Comparison of ENCODE assay signal across 24 cellular contexts in the genomic region with DNA sequence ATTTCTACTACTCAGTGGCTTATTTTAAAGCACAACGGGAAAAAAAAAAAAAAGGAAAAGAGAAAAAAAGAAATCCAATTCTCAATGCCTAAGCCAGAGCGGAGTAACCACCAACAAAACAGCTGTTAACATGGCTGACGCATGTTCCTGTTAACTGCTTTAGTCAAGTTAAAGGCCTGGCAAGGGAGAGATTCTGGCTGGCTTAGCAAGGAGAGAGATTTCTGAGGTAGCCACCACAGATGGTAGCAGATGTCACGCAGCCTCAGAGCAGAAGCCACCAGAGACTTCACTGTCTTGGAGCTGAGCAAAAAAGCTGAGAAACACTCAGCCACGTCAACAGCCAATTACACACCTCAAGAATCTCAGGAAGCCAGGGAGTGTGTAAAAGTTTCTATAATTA.
A peak's percentile ranks its signal among the peaks of the same experiment; 100 is the strongest.
DNase-seq lines count a peak whose midpoint lies in the region; TF ChIP-seq lines count a peak whose summit lies in the region.
"Had no signal": no experiment of that assay in that cellular context is flagged by ENCODE, and none has a peak within 500 bp of the region (broad histone marks: within the 10 kb centered on the region; RNA-seq: fewer than 3 reads in every experiment).

No MANE protein-coding gene starts in this region.

- no peaks in the 10 kb centered on the region for H3K36me3 ChIP-seq in BLaER1 treated with 17β-estradiol and CSF1 and Interleukin-3, amounts not matched to agents 10 nM and 100 nM
- H3K36me3 ChIP-seq in MG63 (no peaks in the 10 kb centered on the region), SJCRH30 (no peaks in the 10 kb centered on the region), sigmoid colon (no peaks in the 10 kb centered on the region)
- H3K36me3 ChIP-seq: tibial nerve had no signal

- H3K27ac Mint-ChIP-seq in osteocyte (ENCODE audit: unreplicated experiment) = no peak overlapping the region
- H3K27ac Mint-ChIP-seq: activated CD8-positive, alpha-beta T cell treated with anti-CD3 and anti-CD28 coated beads, Interleukin-2, amount 10 ng/mL, durations not matched to agents 7 days and 5 days; activated naive CD8-positive, alpha-beta T cell treated with anti-CD3 and anti-CD28 coated beads, Interleukin-2, amount 10 ng/mL, durations not matched to agents 7 days and 5 days; CD4-positive, CD25-positive, alpha-beta regulatory T cell; HFFc6; naive thymus-derived CD8-positive, alpha-beta T cell had no signal

- H3K9ac ChIP-seq in BLaER1 treated with 17β-estradiol and CSF1 and Interleukin-3, amounts not matched to agents 10 nM and 100 nM = peak overlapping the region in 2 of 11 experiments; percentile 37 to 48; a peak in 3 of 22 replicates
- H3K9ac ChIP-seq: GM23248, parathyroid adenoma had no signal

- intact Hi-C loops in sigmoid colon (cut with DNase I) = no loop called here

- peaks cover 20% of the 10 kb centered on the region for H3K4me1 Mint-ChIP-seq in osteocyte (ENCODE audit: unreplicated experiment)
- H3K4me1 Mint-ChIP-seq: activated naive CD8-positive, alpha-beta T cell treated with anti-CD3 and anti-CD28 coated beads, Interleukin-2, amount 10 ng/mL, durations not matched to agents 7 days and 5 days; CD4-positive, CD25-positive, alpha-beta regulatory T cell; central memory CD8-positive, alpha-beta T cell had no signal

- H3K4me1 ChIP-seq in BLaER1 treated with 17β-estradiol and CSF1 and Interleukin-3, amounts not matched to agents 10 nM and 100 nM = peaks cover 17 to 72% (median 64%) of the 10 kb centered on the region in 10 experiments
- peaks cover 30% of the 10 kb centered on the region for H3K4me1 ChIP-seq in SJCRH30
- peaks cover 0 to 4% (median 0%) of the 10 kb centered on the region in 4 donors for H3K4me1 ChIP-seq in sigmoid colon
- H3K4me1 ChIP-seq: parathyroid adenoma, tibial nerve had no signal

- TF ChIP-seq CTCF in sigmoid colon (IDR thresholded peaks at IDR 0.05) (no peak), osteocyte (IDR thresholded peaks at IDR 0.05) (no peak)

- TF ChIP-seq POLR2A in sigmoid colon (IDR thresholded peaks at IDR 0.05) = no peak

- no peak overlapping the region for H3K4me3 ChIP-seq in BLaER1 treated with 17β-estradiol and CSF1 and Interleukin-3, amounts not matched to agents 10 nM and 100 nM
- H3K4me3 ChIP-seq in MG63 (no peak overlapping the region), SJCRH30 (no peak overlapping the region), sigmoid colon (no peak overlapping the region)
- H3K4me3 ChIP-seq: GM23248, tibial nerve had no signal

- H3K9me3 Mint-ChIP-seq in osteocyte (ENCODE audit: unreplicated experiment) = no peaks in the 10 kb centered on the region
- H3K9me3 Mint-ChIP-seq: activated naive CD8-positive, alpha-beta T cell treated with anti-CD3 and anti-CD28 coated beads, Interleukin-2, amount 10 ng/mL, durations not matched to agents 7 days and 5 days; central memory CD8-positive, alpha-beta T cell; HFFc6; naive thymus-derived CD8-positive, alpha-beta T cell had no signal

- WGBS in sigmoid colon, 2 donors = 77 to 84% methylated on average over 5 of the region's 5 CpGs

- peak overlapping the region in 9 of 11 experiments; percentile 66 to 94 (median 89); a peak in 16 of 22 replicates for H3K4me2 ChIP-seq in BLaER1 treated with 17β-estradiol and CSF1 and Interleukin-3, amounts not matched to agents 10 nM and 100 nM

- peak overlapping the region in 6 of 11 experiments; percentile 22 to 71 (median 63); a peak in 11 of 22 replicates for H3K27ac ChIP-seq in BLaER1 treated with 17β-estradiol and CSF1 and Interleukin-3, amounts not matched to agents 10 nM and 100 nM
- peak overlapping the region; percentile 30 for H3K27ac ChIP-seq in SJCRH30
- H3K27ac ChIP-seq in sigmoid colon = no peak overlapping the region
- H3K27ac ChIP-seq: GM23248, parathyroid adenoma, tibial nerve had no signal

- TF ChIP-seq EP300 in sigmoid colon (IDR thresholded peaks at IDR 0.05) = no peak

- no peaks in the 10 kb centered on the region for H4K20me1 ChIP-seq in BLaER1 treated with 17β-estradiol and CSF1 and Interleukin-3, amounts not matched to agents 10 nM and 100 nM

- H3K27me3 Mint-ChIP-seq in osteocyte (ENCODE audit: unreplicated experiment) = peaks cover 49% of the 10 kb centered on the region

- H3K9me3 ChIP-seq in BLaER1 treated with 17β-estradiol and CSF1 and Interleukin-3, amounts not matched to agents 10 nM and 100 nM (replicated peaks in 1 of 11) = no peaks in the 10 kb centered on the region
- H3K9me3 ChIP-seq in MG63 (no peaks in the 10 kb centered on the region), SJCRH30 (replicated peaks) (no peaks in the 10 kb centered on the region), sigmoid colon (no peaks in the 10 kb centered on the region)
- H3K9me3 ChIP-seq: tibial nerve had no signal

- no peak overlapping the region for H3K4me3 Mint-ChIP-seq in osteocyte (ENCODE audit: unreplicated experiment)
- H3K4me3 Mint-ChIP-seq: activated CD8-positive, alpha-beta T cell treated with anti-CD3 and anti-CD28 coated beads, Interleukin-2, amount 10 ng/mL, durations not matched to agents 7 days and 5 days; activated naive CD8-positive, alpha-beta T cell treated with anti-CD3 and anti-CD28 coated beads, Interleukin-2, amount 10 ng/mL, durations not matched to agents 7 days and 5 days; CD4-positive, CD25-positive, alpha-beta regulatory T cell; central memory CD8-positive, alpha-beta T cell; HFFc6; naive thymus-derived CD8-positive, alpha-beta T cell had no signal

- no peaks in the 10 kb centered on the region for H3K36me3 Mint-ChIP-seq in osteocyte (ENCODE audit: unreplicated experiment)
- H3K36me3 Mint-ChIP-seq: activated naive CD8-positive, alpha-beta T cell treated with anti-CD3 and anti-CD28 coated beads, Interleukin-2, amount 10 ng/mL, durations not matched to agents 7 days and 5 days; CD4-positive, CD25-positive, alpha-beta regulatory T cell; naive thymus-derived CD8-positive, alpha-beta T cell had no signal

- DNase-seq in MG63 = peak; percentile 47
- DNase-seq in SJCRH30 = peak; percentile 67 to 80
- peak; percentile 96 for DNase-seq in myocyte (ENCODE audit: low read depth)
- DNase-seq in sigmoid colon = no peak
- DNase-seq in NCI-H345 (lab: John Stamatoyannopoulos, UW) = no peak
- DNase-seq in activated CD4-positive, alpha-beta T cell treated with anti-CD3 and anti-CD28 coated beads for 1 hour = no peak
- DNase-seq in osteocyte (ENCODE audit: extremely low spot score, unreplicated experiment) = no peak
- DNase-seq: activated CD4-positive, CD25-positive, alpha-beta regulatory T cell treated with anti-CD3 and anti-CD28 coated beads, Interleukin-2, amount 50 U/mL, for 72 hours; activated CD8-positive, alpha-beta T cell treated with anti-CD3 and anti-CD28 coated beads, Interleukin-2, amount 10 ng/mL, durations not matched to agents 7 days and 5 days; activated effector memory CD4-positive, alpha-beta T cell treated with Interleukin-2 at 50 U/mL for 16 hours; activated naive CD8-positive, alpha-beta T cell treated with anti-CD3 and anti-CD28 coated beads, Interleukin-2, amount 10 ng/mL, durations not matched to agents 7 days and 5 days; activated T-cell treated with anti-CD3 and anti-CD28 coated beads for 4 hours; CD4-positive, CD25-positive, alpha-beta regulatory T cell; GM23248; HFFc6; left colon; naive thymus-derived CD8-positive, alpha-beta T cell; NCI-H1436; NCI-H748 treated with DMSO at 0.1 percent for 48 hours; T-helper 1 cell had no signal

- peaks cover 0 to 14% (median 0%) of the 10 kb centered on the region in 11 experiments; a peak in 2 of 22 replicates for H3K27me3 ChIP-seq in BLaER1 treated with 17β-estradiol and CSF1 and Interleukin-3, amounts not matched to agents 10 nM and 100 nM
- H3K27me3 ChIP-seq in MG63 (no peaks in the 10 kb centered on the region), SJCRH30 (no peaks in the 10 kb centered on the region; the same call in 1 of the 2 replicates), sigmoid colon (no peaks in the 10 kb centered on the region)
- H3K27me3 ChIP-seq: tibial nerve had no signal

Comparison
In these comparisons a context has a peak if more than half of its experiments do, and no peak if none do; other contexts are left out.
1. H3K27ac ChIP-seq: peak in BLaER1 treated with 17β-estradiol and CSF1 and Interleukin-3, amounts not matched to agents 10 nM and 100 nM (6 of 11) and SJCRH30 (single experiment); none in sigmoid colon (0 of 4).
2. DNase-seq: peak in MG63 (single experiment), SJCRH30 (2 of 2) and myocyte (single experiment); none in sigmoid colon (single experiment), NCI-H345 (single experiment), activated CD4-positive, alpha-beta T cell treated with anti-CD3 and anti-CD28 coated beads for 1 hour (single experiment) and osteocyte (single experiment).